12 cellular contexts compared by ENCODE assay signal in genomic region chr2:88838165-88838635, GRCh38.
DNase-seq lines count a peak whose midpoint lies in the region; ATAC-seq and TF ChIP-seq lines count a peak whose summit lies in the region.
"Had no signal": no experiment of that assay in that cellular context is flagged by ENCODE, and none has a peak within 500 bp of the region (broad histone marks: within the 10 kb centered on the region; RNA-seq: fewer than 3 reads in every experiment).

No MANE protein-coding gene starts in this region.

- H3K36me3 ChIP-seq in BLaER1 = no peaks in the 10 kb centered on the region
- no peaks in the 10 kb centered on the region for H3K36me3 ChIP-seq in upper lobe of left lung

- H3K27me3 Mint-ChIP-seq in IgD-negative memory B cell = no peaks in the 10 kb centered on the region
- H3K27me3 Mint-ChIP-seq in activated CD8-positive, alpha-beta memory T cell treated with anti-CD3 and anti-CD28 coated beads, Interleukin-2, amount 10 ng/mL, durations not matched to agents 7 days and 5 days = peaks cover 42% of the 10 kb centered on the region
- peaks cover 2% of the 10 kb centered on the region for H3K27me3 Mint-ChIP-seq in mesothelial cell of epicardium (ENCODE audit: low read depth)

- H3K27me3 ChIP-seq in BLaER1 (no peaks in the 10 kb centered on the region), upper lobe of left lung (no peaks in the 10 kb centered on the region)

- no peaks in the 10 kb centered on the region for H4K20me1 ChIP-seq in BLaER1

- WGBS in upper lobe of left lung, 2 donors = 46 to 61% methylated on average over 4 of the region's 4 CpGs

- peak overlapping the region; percentile 71 for H3K4me2 ChIP-seq in BLaER1

- H3K4me1 ChIP-seq in BLaER1 (peaks cover 49% of the 10 kb centered on the region), upper lobe of left lung (peaks cover 0 to 25% (median 6%) of the 10 kb centered on the region in 4 donors)

- TF ChIP-seq EP300 in upper lobe of left lung (IDR thresholded peaks at IDR 0.05) = no peak

- no peak for DNase-seq in activated CD8-positive, alpha-beta memory T cell treated with anti-CD3 and anti-CD28 coated beads, Interleukin-2, amount 10 ng/mL, durations not matched to agents 7 days and 5 days
- DNase-seq in NCI-H1694 treated with DMSO at 0.1 percent for 48 hours (lab: John Stamatoyannopoulos, UW) (no peak), upper lobe of left lung (no peak), mesothelial cell of epicardium (ENCODE audit: low spot score in 2 of 2, unreplicated experiment in 2 of 2) (no peak)
- DNase-seq: activated T-cell treated with anti-CD3 and anti-CD28 coated beads, Interleukin-2, amount 50 U/mL, for 72 hours; hypothalamus; NCI-H510A had no signal

- H3K4me3 Mint-ChIP-seq in IgD-negative memory B cell = peak overlapping the region; percentile 49 to 93 (median 87)
- H3K4me3 Mint-ChIP-seq in activated CD8-positive, alpha-beta memory T cell treated with anti-CD3 and anti-CD28 coated beads, Interleukin-2, amount 10 ng/mL, durations not matched to agents 7 days and 5 days = no peak overlapping the region
- H3K4me3 Mint-ChIP-seq in mesothelial cell of epicardium = no peak overlapping the region
- H3K4me3 Mint-ChIP-seq: activated T-cell treated with anti-CD3 and anti-CD28 coated beads, Interleukin-2, amount 50 U/mL, for 72 hours had no signal

- no peak for TF ChIP-seq CTCF in upper lobe of left lung (IDR thresholded peaks at IDR 0.05)
- TF ChIP-seq CTCF in mesothelial cell of epicardium (IDR thresholded peaks at IDR 0.05; ENCODE audit: unreplicated experiment) = no peak

- H3K27ac ChIP-seq in BLaER1 (peak overlapping the region; percentile 45), upper lobe of left lung (no peak overlapping the region)

- peak; percentile 82 for TF ChIP-seq POLR2A in GM19193 (IDR thresholded peaks at IDR 0.05; ENCODE audit: extremely low read depth, insufficient read depth, insufficient read length)
- TF ChIP-seq POLR2A in upper lobe of left lung (IDR thresholded peaks at IDR 0.05) = no peak

- H3K9me3 Mint-ChIP-seq in IgD-negative memory B cell = no peaks in the 10 kb centered on the region
- no peaks in the 10 kb centered on the region for H3K9me3 Mint-ChIP-seq in activated CD8-positive, alpha-beta memory T cell treated with anti-CD3 and anti-CD28 coated beads, Interleukin-2, amount 10 ng/mL, durations not matched to agents 7 days and 5 days (ENCODE audit: low read depth)
- peaks cover 37% of the 10 kb centered on the region for H3K9me3 Mint-ChIP-seq in mesothelial cell of epicardium
- H3K9me3 Mint-ChIP-seq: activated T-cell treated with anti-CD3 and anti-CD28 coated beads, Interleukin-2, amount 50 U/mL, for 72 hours had no signal

- H3K4me3 ChIP-seq in BLaER1 (no peak overlapping the region), upper lobe of left lung (no peak overlapping the region)

- H3K36me3 Mint-ChIP-seq in IgD-negative memory B cell (peaks cover 7% of the 10 kb centered on the region), mesothelial cell of epicardium (no peaks in the 10 kb centered on the region)
- H3K36me3 Mint-ChIP-seq in activated CD8-positive, alpha-beta memory T cell treated with anti-CD3 and anti-CD28 coated beads, Interleukin-2, amount 10 ng/mL, durations not matched to agents 7 days and 5 days = no peaks in the 10 kb centered on the region

- ATAC-seq in HG02763 (IDR thresholded peaks at IDR 0.05; ENCODE audit: unreplicated experiment) = peak; percentile 80
- no peak for ATAC-seq in activated CD8-positive, alpha-beta memory T cell treated with anti-CD3 and anti-CD28 coated beads, Interleukin-2, amount 10 ng/mL, durations not matched to agents 7 days and 5 days
- no peak for ATAC-seq in upper lobe of left lung (ENCODE audit: low FRiP score in 2 of 2)
- ATAC-seq: activated T-cell treated with anti-CD3 and anti-CD28 coated beads, Interleukin-2, amount 50 U/mL, for 72 hours; HepG2 had no signal

- H3K27ac Mint-ChIP-seq in IgD-negative memory B cell (peak overlapping the region; percentile 98 to 99 (median 99)), mesothelial cell of epicardium (no peak overlapping the region)
- no peak overlapping the region for H3K27ac Mint-ChIP-seq in activated CD8-positive, alpha-beta memory T cell treated with anti-CD3 and anti-CD28 coated beads, Interleukin-2, amount 10 ng/mL, durations not matched to agents 7 days and 5 days
- H3K27ac Mint-ChIP-seq: activated T-cell treated with anti-CD3 and anti-CD28 coated beads, Interleukin-2, amount 50 U/mL, for 72 hours had no signal

- H3K9ac ChIP-seq in BLaER1 = no peak overlapping the region; the same call in 1 of the 2 replicates

- CTCF ChIA-PET in activated CD8-positive, alpha-beta memory T cell treated with anti-CD3 and anti-CD28 coated beads, Interleukin-2, amount 10 ng/mL, durations not matched to agents 7 days and 5 days (lab: Charles Lee) = interaction anchor here (1.3 kb wide), 1 partner anchor 42 kb away, joined by 3 read pairs; no protein-coding TSS in a partner anchor

- H3K9me3 ChIP-seq in BLaER1 (no peaks in the 10 kb centered on the region), upper lobe of left lung (no peaks in the 10 kb centered on the region)

- peaks cover 44 to 59% (median 52%) of the 10 kb centered on the region in 3 donors for H3K4me1 Mint-ChIP-seq in IgD-negative memory B cell
- H3K4me1 Mint-ChIP-seq in activated CD8-positive, alpha-beta memory T cell treated with anti-CD3 and anti-CD28 coated beads, Interleukin-2, amount 10 ng/mL, durations not matched to agents 7 days and 5 days = no peaks in the 10 kb centered on the region
- H3K4me1 Mint-ChIP-seq in mesothelial cell of epicardium = no peaks in the 10 kb centered on the region

Comparison
In these comparisons a context has a peak if more than half of its experiments do, and no peak if none do; other contexts are left out.
1. H3K27ac Mint-ChIP-seq: peak in IgD-negative memory B cell (3 of 3); none in activated CD8-positive, alpha-beta memory T cell treated with anti-CD3 and anti-CD28 coated beads, Interleukin-2, amount 10 ng/mL, durations not matched to agents 7 days and 5 days (single experiment) and mesothelial cell of epicardium (single experiment).
2. H3K4me3 Mint-ChIP-seq: peak in IgD-negative memory B cell (4 of 4); none in activated CD8-positive, alpha-beta memory T cell treated with anti-CD3 and anti-CD28 coated beads, Interleukin-2, amount 10 ng/mL, durations not matched to agents 7 days and 5 days (single experiment) and mesothelial cell of epicardium (single experiment).